In genomic region chr6:29628419-29629281, GRCh38 we compare ENCODE assay signal across 1 cellular context.
TF ChIP-seq lines count a peak whose summit lies in the region.

No MANE protein-coding gene starts in this region.

TF ChIP-seq in HepG2, 621 proteins besides CTCF, POLR2A, EP300 and RAD21 (continued from another document and continues in another):
- no peak for TF ChIP-seq ZBTB43 (CRISPR knock-in tag; conservative IDR thresholded peaks at IDR 0.05)
- no peak for TF ChIP-seq ZNF75D (CRISPR knock-in tag; IDR thresholded peaks at IDR 0.05; ENCODE audit: borderline replicate concordance)
- 0 out of 2 replicates have a peak, but pooled peaks have one; percentile 55 for TF ChIP-seq ZNF263 (CRISPR knock-in tag; IDR thresholded peaks at IDR 0.05)
- no peak for TF ChIP-seq PHF21A (CRISPR knock-in tag; IDR thresholded peaks at IDR 0.05)
- TF ChIP-seq ZNF609 (CRISPR knock-in tag; IDR thresholded peaks at IDR 0.05; ENCODE audit: borderline replicate concordance): no peak
- TF ChIP-seq ZNF724P (CRISPR knock-in tag; IDR thresholded peaks at IDR 0.05; ENCODE audit: borderline replicate concordance): no peak
- no peak for TF ChIP-seq NBN (conservative IDR thresholded peaks at IDR 0.05)
- TF ChIP-seq FOXK2 (IDR thresholded peaks at IDR 0.05): no peak
- no peak for TF ChIP-seq ZNF207 (IDR thresholded peaks at IDR 0.05; ENCODE audit: borderline replicate concordance)
- no peak for TF ChIP-seq PHF20 (CRISPR knock-in tag; IDR thresholded peaks at IDR 0.05)
- no peak for TF ChIP-seq HNF4G (IDR thresholded peaks at IDR 0.05; ENCODE audit: borderline replicate concordance, low read depth, low read length)
- TF ChIP-seq HNF4G (CRISPR knock-in tag; IDR thresholded peaks at IDR 0.05; ENCODE audit: borderline replicate concordance, low read depth): no peak
- no peak for TF ChIP-seq KLF6 (CRISPR knock-in tag; IDR thresholded peaks at IDR 0.05)
- peak; percentile 37; the same call in 1 of the 2 replicates for TF ChIP-seq ZNF691 (CRISPR knock-in tag; IDR thresholded peaks at IDR 0.05; ENCODE audit: borderline replicate concordance, low read depth)
- no peak for TF ChIP-seq BRCA1 (CRISPR knock-in tag; IDR thresholded peaks at IDR 0.05)
- TF ChIP-seq FOSL2 (CRISPR knock-in tag; IDR thresholded peaks at IDR 0.05): no peak
- no peak for TF ChIP-seq KLF16 (CRISPR knock-in tag; IDR thresholded peaks at IDR 0.05)
- 0 out of 2 replicates have a peak, but pooled peaks have one; percentile 10 for TF ChIP-seq ZNF563 (CRISPR knock-in tag; IDR thresholded peaks at IDR 0.05)
- no peak for TF ChIP-seq FOXO4 (CRISPR knock-in tag; conservative IDR thresholded peaks at IDR 0.05)
- TF ChIP-seq LRRFIP1 (CRISPR knock-in tag; conservative IDR thresholded peaks at IDR 0.05): no peak
- no peak for TF ChIP-seq HMGA1 (CRISPR knock-in tag; conservative IDR thresholded peaks at IDR 0.05)
- TF ChIP-seq CBX2 (IDR thresholded peaks at IDR 0.05; ENCODE audit: low read depth, low read length): no peak
- no peak; the same call in 1 of the 2 replicates for TF ChIP-seq CBX2 (CRISPR knock-in tag; IDR thresholded peaks at IDR 0.05; ENCODE audit: low read depth)
- no peak for TF ChIP-seq ZNF570 (CRISPR knock-in tag; IDR thresholded peaks at IDR 0.05; ENCODE audit: borderline replicate concordance)
- no peak for TF ChIP-seq LCORL (IDR thresholded peaks at IDR 0.05)
- no peak for TF ChIP-seq LCORL (CRISPR knock-in tag; IDR thresholded peaks at IDR 0.05)
- no peak for TF ChIP-seq ZNF382 (CRISPR knock-in tag; IDR thresholded peaks at IDR 0.05; ENCODE audit: borderline replicate concordance)
- no peak for TF ChIP-seq CREB1 (IDR thresholded peaks at IDR 0.05)
- no peak for TF ChIP-seq CREB1 (CRISPR knock-in tag; IDR thresholded peaks at IDR 0.05)
- TF ChIP-seq ZNF432 (CRISPR knock-in tag; IDR thresholded peaks at IDR 0.05; ENCODE audit: borderline replicate concordance): no peak
- no peak for TF ChIP-seq RFX3 (CRISPR knock-in tag; IDR thresholded peaks at IDR 0.05)
- peak; percentile 26; the same call in 1 of the 2 replicates for TF ChIP-seq ARID4A (CRISPR knock-in tag; IDR thresholded peaks at IDR 0.05; ENCODE audit: borderline replicate concordance)
- peak; percentile 50; the same call in 1 of the 2 replicates for TF ChIP-seq MEIS2 (CRISPR knock-in tag; IDR thresholded peaks at IDR 0.05)
- no peak for TF ChIP-seq ZNF558 (CRISPR knock-in tag; IDR thresholded peaks at IDR 0.05; ENCODE audit: borderline replicate concordance)
- no peak for TF ChIP-seq DR1 (CRISPR knock-in tag; IDR thresholded peaks at IDR 0.05)
- TF ChIP-seq ZNF230 (CRISPR knock-in tag; IDR thresholded peaks at IDR 0.05): no peak
- no peak for TF ChIP-seq SATB2 (CRISPR knock-in tag; IDR thresholded peaks at IDR 0.05)
- peak; percentile 84; the same call in 1 of the 2 replicates for TF ChIP-seq MTF2 (CRISPR knock-in tag; IDR thresholded peaks at IDR 0.05; ENCODE audit: borderline replicate concordance)
- TF ChIP-seq ZNF879 (CRISPR knock-in tag; IDR thresholded peaks at IDR 0.05): no peak
- TF ChIP-seq DZIP1 (CRISPR knock-in tag; IDR thresholded peaks at IDR 0.05): peak; percentile 53; the same call in 1 of the 2 replicates
- no peak for TF ChIP-seq ZFP36L2 (CRISPR knock-in tag; IDR thresholded peaks at IDR 0.05)
- TF ChIP-seq ZNF3 (CRISPR knock-in tag; IDR thresholded peaks at IDR 0.05): no peak
- no peak for TF ChIP-seq ZNF607 (CRISPR knock-in tag; IDR thresholded peaks at IDR 0.05; ENCODE audit: borderline replicate concordance)
- TF ChIP-seq ZNF235 (CRISPR knock-in tag; IDR thresholded peaks at IDR 0.05; ENCODE audit: borderline replicate concordance): no peak
- TF ChIP-seq ZNF816 (CRISPR knock-in tag; IDR thresholded peaks at IDR 0.05; ENCODE audit: borderline replicate concordance): no peak
- no peak for TF ChIP-seq ZSCAN20 (CRISPR knock-in tag; IDR thresholded peaks at IDR 0.05; ENCODE audit: borderline replicate concordance)
- no peak for TF ChIP-seq FOXO1 (CRISPR knock-in tag; IDR thresholded peaks at IDR 0.05)
